6 cellular contexts compared by ENCODE assay signal in genomic region chr3:190222916-190223315, GRCh38.
"Had no signal": no experiment of that assay in that cellular context is flagged by ENCODE, and none has a peak within 500 bp of the region (broad histone marks: within the 10 kb centered on the region; RNA-seq: fewer than 3 reads in every experiment).

No MANE protein-coding gene starts in this region.

- ATAC-seq: K562 had no signal

- FAIRE-seq: HTR-8/SVneo, K562 had no signal

- DNase-seq: IMR-90, KBM-7 had no signal

- H3K4me3 ChIP-seq: K562 had no signal

- H3K4me1 Mint-ChIP-seq: IgD-negative memory B cell had no signal

- H3K4me3 Mint-ChIP-seq: IgD-negative memory B cell had no signal

- H3K27ac Mint-ChIP-seq: IgD-negative memory B cell had no signal

- H3K27ac ChIP-seq: HL-60 had no signal
